15 cellular contexts compared by ENCODE assay signal in the genomic region with DNA sequence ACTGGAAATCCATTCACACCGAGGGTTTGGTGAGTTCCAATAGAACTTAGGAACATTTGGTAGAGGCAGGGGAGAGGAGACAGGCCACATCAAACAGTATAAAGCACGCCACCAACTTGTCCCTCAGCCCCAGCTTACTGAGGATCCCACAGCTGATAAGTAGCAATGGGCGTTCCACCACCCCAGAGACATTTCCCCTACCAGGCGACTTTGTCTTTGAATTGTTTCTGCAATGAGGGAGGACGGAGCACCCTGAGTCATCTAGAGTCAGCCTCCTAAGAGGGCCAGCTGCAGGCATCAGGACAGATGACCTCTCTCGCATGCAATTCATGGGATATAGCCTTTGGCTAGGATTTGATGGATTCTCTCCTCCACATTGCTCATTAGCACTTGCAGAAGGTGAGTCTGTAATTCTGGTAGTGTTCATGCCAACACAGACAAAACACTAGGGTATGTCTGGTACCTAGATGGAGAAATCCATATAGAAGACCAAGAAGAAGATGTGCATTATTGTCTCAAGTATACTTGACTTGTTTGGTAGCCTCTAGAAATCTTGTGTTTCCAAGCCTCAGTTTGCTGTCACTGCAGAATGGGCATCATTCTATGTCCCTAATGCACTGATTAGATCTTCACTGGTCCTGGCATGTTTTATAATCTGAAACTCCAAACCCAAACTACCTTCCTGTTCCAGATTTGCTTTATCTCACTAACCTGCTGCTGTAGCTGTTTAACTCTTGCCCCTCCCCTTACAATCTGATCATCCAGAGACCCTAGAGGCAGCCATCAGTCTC.
A peak's percentile ranks its signal among the peaks of the same experiment; 100 is the strongest.
DNase-seq lines count a peak whose midpoint lies in the region; ATAC-seq, FAIRE-seq and TF ChIP-seq lines count a peak whose summit lies in the region.
"Had no signal": no experiment of that assay in that cellular context is flagged by ENCODE, and none has a peak within 500 bp of the region (broad histone marks: within the 10 kb centered on the region; RNA-seq: fewer than 3 reads in every experiment).

No MANE protein-coding gene starts in this region.

- peak; percentile 10 for DNase-seq in RPMI7951 (ENCODE audit: low read depth)
- no peak for DNase-seq in H1 (ENCODE audit: low read depth in 1 of 2, low spot score in 2 of 2)
- no peak for DNase-seq in GM23248
- DNase-seq: ACHN; CD4-positive, alpha-beta memory T cell; GDM1 had no signal

- no peak overlapping the region for H2BK5ac ChIP-seq in H1 (ENCODE audit: low read depth, low read length)

- in situ Hi-C loops in GM23248 (cut with MboI) = no loop called here

- TF ChIP-seq POLR2A in H1 (IDR thresholded peaks at IDR 0.05; ENCODE audit: control extremely low read depth in 1 of 2, low read depth in 2 of 2, low read length in 2 of 2) = no peak

- no peaks in the 10 kb centered on the region for H3K23me2 ChIP-seq in H1 (ENCODE audit: low read depth, low read length)

- no peak overlapping the region for H2BK12ac ChIP-seq in H1 (ENCODE audit: low read depth, low read length)

- H3K27me3 ChIP-seq in BLaER1 treated with 17β-estradiol and CSF1 and Interleukin-3, amounts not matched to agents 10 nM and 100 nM = no peaks in the 10 kb centered on the region
- no peaks in the 10 kb centered on the region; a peak in 1 of 7 replicates for H3K27me3 ChIP-seq in H1 (replicated peaks in 1 of 4; ENCODE audit: control insufficient read depth in 3 of 4, extremely low read depth in 1 of 4, insufficient read depth in 3 of 4, low read length in 3 of 4)
- peaks cover 5% of the 10 kb centered on the region; the same call in 1 of the 2 replicates for H3K27me3 ChIP-seq in GM23248 (replicated peaks; ENCODE audit: insufficient read depth)
- H3K27me3 ChIP-seq: BE2C had no signal

- no peaks in the 10 kb centered on the region for H3K36me3 ChIP-seq in BLaER1 treated with 17β-estradiol and CSF1 and Interleukin-3, amounts not matched to agents 10 nM and 100 nM
- no peaks in the 10 kb centered on the region for H3K36me3 ChIP-seq in H1 (ENCODE audit: control insufficient read depth in 2 of 4, insufficient read depth in 4 of 4, low read length in 3 of 4)
- H3K36me3 ChIP-seq in GM23248 (ENCODE audit: low read depth) = no peaks in the 10 kb centered on the region
- H3K36me3 ChIP-seq: BE2C, HAP-1 had no signal

- peak overlapping the region in 9 of 11 experiments; percentile 27 to 72 (median 57); a peak in 15 of 22 replicates for H3K4me2 ChIP-seq in BLaER1 treated with 17β-estradiol and CSF1 and Interleukin-3, amounts not matched to agents 10 nM and 100 nM
- H3K4me2 ChIP-seq in H1 (ENCODE audit: insufficient read depth in 1 of 2, low read depth in 2 of 2, low read length in 2 of 2) (no peak overlapping the region), GM23248 (ENCODE audit: unreplicated experiment) (no peak overlapping the region)
- H3K4me2 ChIP-seq: KMS-11 had no signal

- H2BK120ac ChIP-seq in H1 (replicated peaks; ENCODE audit: low read depth, low read length) = no peak overlapping the region

- no peak overlapping the region for H3K56ac ChIP-seq in H1 (replicated peaks; ENCODE audit: insufficient read length, low read depth, low read length)

- no peak for TF ChIP-seq RAD21 in H1 (IDR thresholded peaks at IDR 0.05 in 1 of 2, conservative IDR thresholded peaks at IDR 0.05 in 1 of 2; ENCODE audit: low read depth in 2 of 2, low read length in 2 of 2)

- 0 out of 2 replicates have a peak overlapping the region, but pooled peaks have one; percentile 49 for H2BK15ac ChIP-seq in H1 (ENCODE audit: low read length)

- H3K9me2 ChIP-seq in GM23248 (ENCODE audit: insufficient read depth) = no peaks in the 10 kb centered on the region

- no peaks in the 10 kb centered on the region for H4K20me1 ChIP-seq in BLaER1 treated with 17β-estradiol and CSF1 and Interleukin-3, amounts not matched to agents 10 nM and 100 nM
- H4K20me1 ChIP-seq in H1 (replicated peaks in 1 of 2; ENCODE audit: control insufficient read depth in 1 of 2, insufficient read depth in 2 of 2, low read length in 2 of 2) = no peaks in the 10 kb centered on the region
- no peaks in the 10 kb centered on the region for H4K20me1 ChIP-seq in GM23248 (ENCODE audit: insufficient read depth)

- peaks cover 20 to 29% (median 23%) of the 10 kb centered on the region in 11 experiments for H3K9me3 ChIP-seq in BLaER1 treated with 17β-estradiol and CSF1 and Interleukin-3, amounts not matched to agents 10 nM and 100 nM (replicated peaks in 1 of 11)
- H3K9me3 ChIP-seq in H1 (ENCODE audit: insufficient read depth in 2 of 2, low read depth in 1 of 2, low read length in 1 of 2) (peaks cover 0 to 4% of the 10 kb centered on the region in 2 experiments; a peak in 2 of 4 replicates), GM23248 (ENCODE audit: low read depth) (peaks cover 3% of the 10 kb centered on the region)
- H3K9me3 ChIP-seq: BE2C, HAP-1 had no signal

- POLR2A ChIA-PET in H1 (lab: Charles Lee; ENCODE audit: partially characterized antibody) = interaction anchor here (0.6 to 1.7 kb wide), 2 partner anchors 9 to 31 kb away, joined by 3 to 4 read pairs; no protein-coding TSS in a partner anchor

- peaks cover 16 to 31% (median 26%) of the 10 kb centered on the region in 10 experiments for H3K4me1 ChIP-seq in BLaER1 treated with 17β-estradiol and CSF1 and Interleukin-3, amounts not matched to agents 10 nM and 100 nM
- H3K4me1 ChIP-seq in H1 (replicated peaks in 1 of 4; ENCODE audit: control insufficient read depth in 3 of 4, insufficient read depth in 4 of 4, low read length in 3 of 4) = peaks cover 0 to 12% (median 3%) of the 10 kb centered on the region in 4 experiments; a peak in 4 of 7 replicates
- H3K4me1 ChIP-seq in GM23248 (ENCODE audit: insufficient read depth) = no peaks in the 10 kb centered on the region
- H3K4me1 ChIP-seq: HAP-1 had no signal

- H2AK5ac ChIP-seq in H1 (ENCODE audit: low read depth, low read length) = no peak overlapping the region

- no peak overlapping the region for H4K5ac ChIP-seq in H1 (ENCODE audit: insufficient read length, low read depth, low read length)

- H2BK20ac ChIP-seq in H1 (ENCODE audit: low read length) = no peak overlapping the region

- H3K4ac ChIP-seq in H1 (replicated peaks; ENCODE audit: insufficient read length, low read depth, low read length) = no peak overlapping the region

- CTCF ChIA-PET in H1 (lab: Charles Lee; ENCODE audit: partially characterized antibody) = interaction anchor here (0.9 to 1.1 kb wide), 2 partner anchors 11 to 22 kb away, joined by 3 read pairs; no protein-coding TSS in a partner anchor

- no peak for FAIRE-seq in H1 (lab: Jason Lieb, UNC)
- FAIRE-seq: A204.1, GM12892, GM18507 had no signal

- no peak overlapping the region for H3K27ac ChIP-seq in BLaER1 treated with 17β-estradiol and CSF1 and Interleukin-3, amounts not matched to agents 10 nM and 100 nM
- H3K27ac ChIP-seq in H1 (ENCODE audit: low read depth, low read length) = no peak overlapping the region
- H3K27ac ChIP-seq in GM23248 = no peak overlapping the region
- H3K27ac ChIP-seq: KMS-11 had no signal

- H3K9ac ChIP-seq in BLaER1 treated with 17β-estradiol and CSF1 and Interleukin-3, amounts not matched to agents 10 nM and 100 nM = no peak overlapping the region
- no peak overlapping the region for H3K9ac ChIP-seq in H1 (replicated peaks in 1 of 4; ENCODE audit: extremely low read depth in 1 of 4, low read depth in 3 of 4, low read length in 3 of 4)
- H3K9ac ChIP-seq in GM23248 = no peak overlapping the region
- H3K9ac ChIP-seq: KMS-11 had no signal

- H3K23ac ChIP-seq in H1 (ENCODE audit: insufficient read length) = no peak overlapping the region

- H2AFZ ChIP-seq in H1 (ENCODE audit: low read length) = no peak overlapping the region
- no peak overlapping the region for H2AFZ ChIP-seq in GM23248

- H4K8ac ChIP-seq in H1 (ENCODE audit: extremely low read depth, insufficient read depth, low read length) = no peak overlapping the region; the same call in 1 of the 2 replicates

- ATAC-seq in GM21447 (IDR thresholded peaks at IDR 0.05; ENCODE audit: unreplicated experiment) = no peak
- ATAC-seq in GM19351 (IDR thresholded peaks at IDR 0.05; ENCODE audit: unreplicated experiment) = no peak

- H3K79me1 ChIP-seq in H1 (ENCODE audit: low read depth, low read length) = no peaks in the 10 kb centered on the region

- H3K79me2 ChIP-seq in H1 (ENCODE audit: control insufficient read depth in 1 of 2, insufficient read depth in 2 of 2, low read length in 2 of 2) (no peaks in the 10 kb centered on the region), GM23248 (ENCODE audit: insufficient read depth) (no peaks in the 10 kb centered on the region)

- no peak overlapping the region for H4K91ac ChIP-seq in H1 (replicated peaks; ENCODE audit: insufficient read length, low read length)

- H3K4me3 ChIP-seq in BLaER1 treated with 17β-estradiol and CSF1 and Interleukin-3, amounts not matched to agents 10 nM and 100 nM = no peak overlapping the region
- H3K4me3 ChIP-seq in H1 (ENCODE audit: extremely low read depth in 1 of 4, insufficient read depth in 2 of 4, low read depth in 3 of 4, low read length in 4 of 4) = no peak overlapping the region
- no peak overlapping the region for H3K4me3 ChIP-seq in GM23248
- H3K4me3 ChIP-seq: HAP-1 had no signal

- TF ChIP-seq EP300 in H1 (IDR thresholded peaks at IDR 0.05; ENCODE audit: borderline replicate concordance in 1 of 2, low read depth in 2 of 2, low read length in 2 of 2) = no peak

- no peak overlapping the region for H3K18ac ChIP-seq in H1 (ENCODE audit: extremely low read depth, low read length)

- H3F3A ChIP-seq in GM23248 (ENCODE audit: insufficient read depth) = no peaks in the 10 kb centered on the region

- 87% methylated on average over 6 of the region's 6 CpGs; no CpG with 5 or more reads in 1 of the 2 experiments for WGBS in H1 (ENCODE audit: extremely low coverage in 1 of 2, insufficient coverage in 1 of 2, insufficient read length in 1 of 2, insufficient replicate concordance in 2 of 2, low coverage in 1 of 2, low lambda C conversion rate in 2 of 2, missing lambda C conversion rate in 1 of 2), 2 experiments
- WGBS in GM23248 (ENCODE audit: low coverage in 1 of 2, low lambda C conversion rate in 2 of 2, missing lambda C conversion rate in 2 of 2), 2 experiments = 10 to 16% methylated on average over 6 of the region's 6 CpGs

- no peak for TF ChIP-seq CTCF in H1 (IDR thresholded peaks at IDR 0.05; ENCODE audit: control extremely low read depth in 1 of 3, insufficient read depth in 1 of 3, low read depth in 1 of 3, low read length in 3 of 3)

- H3K14ac ChIP-seq in H1 (ENCODE audit: insufficient read length) = no peak overlapping the region

TF ChIP-seq in H1, 55 proteins besides CTCF, POLR2A, EP300 and RAD21 (continues in another document):
- TF ChIP-seq CBX8 (IDR thresholded peaks at IDR 0.05; ENCODE audit: borderline replicate concordance, low read depth, low read length) (no peak), JUN (IDR thresholded peaks at IDR 0.05; ENCODE audit: low read depth, low read length) (no peak), SAP30 (IDR thresholded peaks at IDR 0.05; ENCODE audit: insufficient read depth, insufficient replicate concordance, low read length) (no peak), CHD2 (IDR thresholded peaks at IDR 0.05; ENCODE audit: low read length) (no peak), RBBP5 (IDR thresholded peaks at IDR 0.05; ENCODE audit: borderline replicate concordance, low read depth, low read length) (no peak), BRCA1 (IDR thresholded peaks at IDR 0.05; ENCODE audit: low read depth, low read length) (no peak), ASH2L (IDR thresholded peaks at IDR 0.05; ENCODE audit: low read length) (no peak), SIRT6 (IDR thresholded peaks at IDR 0.05; ENCODE audit: low read length) (no peak)

Comparison
In these comparisons a context has a peak if more than half of its experiments do, and no peak if none do; other contexts are left out.
1. H3K4me2 ChIP-seq: peak in BLaER1 treated with 17β-estradiol and CSF1 and Interleukin-3, amounts not matched to agents 10 nM and 100 nM (9 of 11); none in H1 (0 of 2) and GM23248 (single experiment).